ENCODE assay signal across 8 cellular contexts in genomic region chr19:4057913-4058695, GRCh38. TPM values are rescaled to one million over a fixed set of nuclear protein-coding genes. Genes with fewer than 3 reads are reported as not detected.
A peak's percentile ranks its signal among the peaks of the same experiment; 100 is the strongest.
DNase-seq lines count a peak whose midpoint lies in the region; ATAC-seq lines count a peak whose summit lies in the region.

No MANE protein-coding gene starts in this region.

- in situ Hi-C loops in GM23248 (cut with MboI): no loop called here

- peaks cover 52% of the 10 kb centered on the region for H3K4me1 ChIP-seq in GM23248 (ENCODE audit: insufficient read depth)

- peak overlapping the region; percentile 82 for H3K4me3 ChIP-seq in GM23248

- peak; percentile 97 for DNase-seq in GM23248
- DNase-seq in SW 1271 (lab: John Stamatoyannopoulos, UW): peak; percentile 72 to 79
- DNase-seq in medulla oblongata (ENCODE audit: extremely low spot score): peak; percentile 55
- no peak for DNase-seq in stimulated activated naive B cell treated with anti-CD40 and anti-IgM and Interleukin-4, amounts not matched to agents 10 μg/mL and 1 μg/mL and 100 μg/mL, for 72 hours
- no peak for DNase-seq in Ammon's horn (ENCODE audit: low spot score)
- DNase-seq in NK-92 (lab: John Stamatoyannopoulos, UW; ENCODE audit: unreplicated experiment): no peak

- H3K9ac ChIP-seq in GM23248: peak overlapping the region; percentile 85

- 6 to 7% methylated on average over 19 to 22 of the region's 23 CpGs for WGBS in GM23248 (ENCODE audit: low coverage in 1 of 2, low lambda C conversion rate in 2 of 2, missing lambda C conversion rate in 2 of 2), 2 experiments

- H3K27me3 ChIP-seq in GM23248 (replicated peaks; ENCODE audit: insufficient read depth): no peaks in the 10 kb centered on the region

- no peaks in the 10 kb centered on the region for H3K9me2 ChIP-seq in GM23248 (ENCODE audit: insufficient read depth)

- H2AFZ ChIP-seq in GM23248: no peak overlapping the region

- H3K9me3 ChIP-seq in GM23248 (ENCODE audit: low read depth): no peaks in the 10 kb centered on the region

- no peaks in the 10 kb centered on the region for H3K9me3 Mint-ChIP-seq in dendritic cell treated with granulocyte-macrophage colony-stimulating factor and Interleukin-4, amounts not matched to agents 40 ng/mL and 50 ng/mL, for 4 days
- H3K9me3 Mint-ChIP-seq in stimulated activated naive B cell treated with anti-CD40 and anti-IgM and Interleukin-4, amounts not matched to agents 10 μg/mL and 1 μg/mL and 100 μg/mL, for 72 hours: peaks cover 0 to 5% of the 10 kb centered on the region in 2 donors

- peaks cover 100% of the 10 kb centered on the region for H3K79me2 ChIP-seq in GM23248 (ENCODE audit: insufficient read depth)

- peak overlapping the region; percentile 68 for H3K4me3 Mint-ChIP-seq in dendritic cell treated with granulocyte-macrophage colony-stimulating factor and Interleukin-4, amounts not matched to agents 40 ng/mL and 50 ng/mL, for 4 days
- H3K4me3 Mint-ChIP-seq in stimulated activated naive B cell treated with anti-CD40 and anti-IgM and Interleukin-4, amounts not matched to agents 10 μg/mL and 1 μg/mL and 100 μg/mL, for 72 hours: no peak overlapping the region

- H3K36me3 ChIP-seq in GM23248 (ENCODE audit: low read depth): peaks cover 7% of the 10 kb centered on the region

- ATAC-seq in stimulated activated naive B cell treated with anti-CD40 and anti-IgM and Interleukin-4, amounts not matched to agents 10 μg/mL and 1 μg/mL and 100 μg/mL, for 72 hours (replicated peaks): peak; percentile 32 to 46
- no peak for ATAC-seq in GM21360 (IDR thresholded peaks at IDR 0.05; ENCODE audit: unreplicated experiment)

- intact Hi-C loops in dendritic cell treated with granulocyte-macrophage colony-stimulating factor and Interleukin-4, amounts not matched to agents 40 ng/mL and 50 ng/mL, for 4 days (cut with micrococcal nuclease): loop anchor here (10.0 kb wide), 1 partner anchor 127 kb away; the partner anchor contains the start of genes ANKRD24 and SIRT6

- H3K36me3 Mint-ChIP-seq in dendritic cell treated with granulocyte-macrophage colony-stimulating factor and Interleukin-4, amounts not matched to agents 40 ng/mL and 50 ng/mL, for 4 days (ENCODE audit: low read depth): peaks cover 66% of the 10 kb centered on the region
- H3K36me3 Mint-ChIP-seq in stimulated activated naive B cell treated with anti-CD40 and anti-IgM and Interleukin-4, amounts not matched to agents 10 μg/mL and 1 μg/mL and 100 μg/mL, for 72 hours: peaks cover 27 to 34% of the 10 kb centered on the region in 2 donors

- peak overlapping the region; percentile 95 for H3K27ac ChIP-seq in GM23248

- H4K20me1 ChIP-seq in GM23248 (ENCODE audit: insufficient read depth): peaks cover 3% of the 10 kb centered on the region; the same call in 1 of the 2 replicates

- peak overlapping the region; percentile 84 for H3K27ac Mint-ChIP-seq in dendritic cell treated with granulocyte-macrophage colony-stimulating factor and Interleukin-4, amounts not matched to agents 40 ng/mL and 50 ng/mL, for 4 days
- peak overlapping the region; percentile 85 for H3K27ac Mint-ChIP-seq in stimulated activated naive B cell treated with anti-CD40 and anti-IgM and Interleukin-4, amounts not matched to agents 10 μg/mL and 1 μg/mL and 100 μg/mL, for 72 hours

- peaks cover 82% of the 10 kb centered on the region for H3K4me1 Mint-ChIP-seq in dendritic cell treated with granulocyte-macrophage colony-stimulating factor and Interleukin-4, amounts not matched to agents 40 ng/mL and 50 ng/mL, for 4 days (ENCODE audit: low read depth)
- H3K4me1 Mint-ChIP-seq in stimulated activated naive B cell treated with anti-CD40 and anti-IgM and Interleukin-4, amounts not matched to agents 10 μg/mL and 1 μg/mL and 100 μg/mL, for 72 hours: peaks cover 18 to 56% of the 10 kb centered on the region in 2 donors

- H3F3A ChIP-seq in GM23248 (ENCODE audit: insufficient read depth): peaks cover 27% of the 10 kb centered on the region

- peak overlapping the region; percentile 77 for H3K4me2 ChIP-seq in GM23248 (ENCODE audit: unreplicated experiment)

- H3K27me3 Mint-ChIP-seq in dendritic cell treated with granulocyte-macrophage colony-stimulating factor and Interleukin-4, amounts not matched to agents 40 ng/mL and 50 ng/mL, for 4 days: no peaks in the 10 kb centered on the region
- H3K27me3 Mint-ChIP-seq in stimulated activated naive B cell treated with anti-CD40 and anti-IgM and Interleukin-4, amounts not matched to agents 10 μg/mL and 1 μg/mL and 100 μg/mL, for 72 hours: no peaks in the 10 kb centered on the region

RNA-seq across cellular contexts. Expression of gene ZBTB7A, which starts 8.6 kb away (rescaled TPM):
- 33.6 and 41.3 TPM in 2 replicates for total RNA-seq in GM23248 (2014; rRNA removed; shearing (Covaris generic))
- 17.8 and 20.6 TPM in 2 replicates for polyA plus RNA-seq in GM23248 (2016; fragmentation: Nextera tagmentation; extraction: Ambion mirVana)

RNA-seq across cellular contexts. Expression of gene PIAS4, which starts 50.6 kb away (rescaled TPM):
- total RNA-seq in GM23248 (2014; rRNA removed; shearing (Covaris generic)): 16.8 and 21.0 TPM in 2 replicates
- 6.9 and 9.1 TPM in 2 replicates for polyA plus RNA-seq in GM23248 (2016; fragmentation: Nextera tagmentation; extraction: Ambion mirVana)

Comparison
In these comparisons a context has a peak if more than half of its experiments do, and no peak if none do; other contexts are left out.
1. DNase-seq: peak in GM23248 (single experiment), SW 1271 (2 of 2) and medulla oblongata (single experiment); none in stimulated activated naive B cell treated with anti-CD40 and anti-IgM and Interleukin-4, amounts not matched to agents 10 μg/mL and 1 μg/mL and 100 μg/mL, for 72 hours (single experiment), Ammon's horn (single experiment) and NK-92 (single experiment).